In the genomic region with DNA sequence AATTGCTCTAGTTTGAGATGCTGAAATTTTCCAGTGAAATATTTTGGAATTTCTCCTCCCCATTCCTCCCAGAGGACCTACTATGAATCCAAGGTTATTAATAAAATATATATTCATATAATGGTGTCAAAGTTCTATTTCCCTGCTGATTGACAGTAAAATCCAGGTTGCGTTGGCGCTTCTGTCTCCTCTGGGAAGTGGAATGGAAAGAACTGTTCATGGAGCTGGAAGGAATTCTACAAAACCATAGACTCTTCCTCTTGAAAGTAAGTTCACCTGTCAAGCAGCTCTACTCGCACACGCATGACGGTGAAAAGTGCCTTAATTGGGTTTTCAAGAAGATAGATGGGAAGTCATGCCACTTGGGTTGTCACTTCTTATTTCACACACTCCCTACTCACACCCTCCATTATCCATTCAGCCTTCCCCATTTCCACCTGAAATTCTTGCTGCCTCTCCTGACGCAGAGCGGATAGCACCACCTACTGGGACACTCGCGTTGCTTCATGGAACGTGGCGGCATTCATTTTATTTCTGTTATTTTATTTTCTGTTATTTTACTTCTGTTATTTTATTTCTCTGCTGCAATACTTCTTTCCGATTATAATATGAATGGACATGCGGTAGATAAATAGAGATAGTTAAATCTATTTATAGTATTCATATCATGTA, we compare ENCODE assay signal across 9 cellular contexts.
DNase-seq lines count a peak whose midpoint lies in the region; ATAC-seq, FAIRE-seq and TF ChIP-seq lines count a peak whose summit lies in the region.
"Had no signal": no experiment of that assay in that cellular context is flagged by ENCODE, and none has a peak within 500 bp of the region (broad histone marks: within the 10 kb centered on the region; RNA-seq: fewer than 3 reads in every experiment).

No MANE protein-coding gene starts in this region.

- TF ChIP-seq CTCF in Caco-2 (IDR thresholded peaks at IDR 0.05; ENCODE audit: insufficient read depth in 1 of 2, low read depth in 1 of 2, low read length in 1 of 2, severe bottlenecking in 1 of 2, unreplicated experiment in 1 of 2) (peak; percentile 42 to 46), astrocyte (IDR thresholded peaks at IDR 0.05; ENCODE audit: insufficient read depth, low read depth, low read length) (peak; percentile 46)

- no peak overlapping the region for H3K4me2 ChIP-seq in astrocyte (ENCODE audit: low read length)

- H2AFZ ChIP-seq in astrocyte (ENCODE audit: low read depth, low read length), result no peak overlapping the region

- H3K4me3 ChIP-seq in Caco-2 (ENCODE audit: low read depth, low read length) (no peak overlapping the region), astrocyte (ENCODE audit: insufficient read depth, low read depth, low read length) (no peak overlapping the region)

- H4K20me1 ChIP-seq in astrocyte (ENCODE audit: insufficient read depth, low read length), result no peaks in the 10 kb centered on the region

- H3K4me3 Mint-ChIP-seq in Caco-2 (ENCODE audit: unreplicated experiment), result no peak overlapping the region
- H3K4me3 Mint-ChIP-seq in astrocyte (ENCODE audit: unreplicated experiment), result no peak overlapping the region
- H3K4me3 Mint-ChIP-seq: stimulated activated naive B cell treated with anti-CD40 and anti-IgM and Interleukin-4, amounts not matched to agents 10 μg/mL and 1 μg/mL and 100 μg/mL, for 72 hours had no signal

- H3K27me3 Mint-ChIP-seq in Caco-2 (ENCODE audit: insufficient read depth, unreplicated experiment), result peaks cover 3% of the 10 kb centered on the region
- peaks cover 2% of the 10 kb centered on the region for H3K27me3 Mint-ChIP-seq in astrocyte (ENCODE audit: low read depth, unreplicated experiment)
- H3K27me3 Mint-ChIP-seq: stimulated activated naive B cell treated with anti-CD40 and anti-IgM and Interleukin-4, amounts not matched to agents 10 μg/mL and 1 μg/mL and 100 μg/mL, for 72 hours had no signal

- no TSS peak for BruUV-seq in Caco-2 (replicated peaks; lab: Mats Ljungman, UMichigan)

- H3K27ac Mint-ChIP-seq in Caco-2 (ENCODE audit: unreplicated experiment) (no peak overlapping the region), astrocyte (ENCODE audit: unreplicated experiment) (no peak overlapping the region)
- H3K27ac Mint-ChIP-seq: stimulated activated naive B cell treated with anti-CD40 and anti-IgM and Interleukin-4, amounts not matched to agents 10 μg/mL and 1 μg/mL and 100 μg/mL, for 72 hours had no signal

- H3K27ac ChIP-seq in astrocyte (ENCODE audit: low read depth, low read length), result no peak overlapping the region

- H3K79me2 ChIP-seq in astrocyte (ENCODE audit: insufficient read depth, low read length), result no peaks in the 10 kb centered on the region

- H3K4me1 Mint-ChIP-seq in Caco-2 (ENCODE audit: low read depth, unreplicated experiment) (no peaks in the 10 kb centered on the region), astrocyte (ENCODE audit: low read depth, unreplicated experiment) (no peaks in the 10 kb centered on the region)
- H3K4me1 Mint-ChIP-seq: stimulated activated naive B cell treated with anti-CD40 and anti-IgM and Interleukin-4, amounts not matched to agents 10 μg/mL and 1 μg/mL and 100 μg/mL, for 72 hours had no signal

- H3K36me3 ChIP-seq in Caco-2 (ENCODE audit: control insufficient read depth, insufficient read depth, low read length), result no peaks in the 10 kb centered on the region
- H3K36me3 ChIP-seq in astrocyte (ENCODE audit: insufficient read depth, low read length), result no peaks in the 10 kb centered on the region

- DNase-seq in Caco-2 (peak in 1 of 2 experiments; percentile 30), HK-2 (ENCODE audit: unreplicated experiment) (peak; percentile 5), astrocyte (ENCODE audit: low read depth) (no peak), medulla oblongata (ENCODE audit: extremely low spot score) (peak; percentile 13), ecto neural progenitor cell (ENCODE audit: low spot score) (no peak), NCI-H2029 treated with DMSO at 0.1 percent for 48 hours (lab: John Stamatoyannopoulos, UW) (no peak)
- DNase-seq: stimulated activated naive B cell treated with anti-CD40 and anti-IgM and Interleukin-4, amounts not matched to agents 10 μg/mL and 1 μg/mL and 100 μg/mL, for 72 hours had no signal

- H3K9me3 Mint-ChIP-seq in Caco-2 (ENCODE audit: unreplicated experiment) (no peaks in the 10 kb centered on the region), astrocyte (ENCODE audit: unreplicated experiment) (no peaks in the 10 kb centered on the region)
- H3K9me3 Mint-ChIP-seq: stimulated activated naive B cell treated with anti-CD40 and anti-IgM and Interleukin-4, amounts not matched to agents 10 μg/mL and 1 μg/mL and 100 μg/mL, for 72 hours had no signal

- H3K27me3 ChIP-seq in Caco-2 (replicated peaks; ENCODE audit: control insufficient read depth, insufficient read depth, low read length), result no peaks in the 10 kb centered on the region
- H3K27me3 ChIP-seq in astrocyte (ENCODE audit: insufficient read depth, low read length), result no peaks in the 10 kb centered on the region

- ATAC-seq in HG02884 (IDR thresholded peaks at IDR 0.05; ENCODE audit: unreplicated experiment) (no peak), GM18870 (IDR thresholded peaks at IDR 0.05; ENCODE audit: unreplicated experiment) (no peak)
- ATAC-seq: stimulated activated naive B cell treated with anti-CD40 and anti-IgM and Interleukin-4, amounts not matched to agents 10 μg/mL and 1 μg/mL and 100 μg/mL, for 72 hours had no signal

- H3K9ac ChIP-seq in astrocyte (ENCODE audit: low read length), result no peak overlapping the region

- intact Hi-C loops in Caco-2 (cut with micrococcal nuclease; ENCODE audit: unreplicated experiment), result loop anchor here (1.0 to 5.0 kb wide), 2 partner anchors 196 to 420 kb away; no protein-coding TSS in a partner anchor

- no peaks in the 10 kb centered on the region for H3K36me3 Mint-ChIP-seq in Caco-2 (ENCODE audit: insufficient read depth, unreplicated experiment)
- no peaks in the 10 kb centered on the region for H3K36me3 Mint-ChIP-seq in astrocyte (ENCODE audit: low read depth, unreplicated experiment)
- H3K36me3 Mint-ChIP-seq: stimulated activated naive B cell treated with anti-CD40 and anti-IgM and Interleukin-4, amounts not matched to agents 10 μg/mL and 1 μg/mL and 100 μg/mL, for 72 hours had no signal

- no peaks in the 10 kb centered on the region for H3K9me3 ChIP-seq in Caco-2
- H3K9me3 ChIP-seq in astrocyte (ENCODE audit: insufficient read depth, low read depth, low read length), result no peaks in the 10 kb centered on the region

- FAIRE-seq in astrocyte (lab: Jason Lieb, UNC), result no peak

- CTCF ChIA-PET in Caco-2 (lab: Charles Lee), result no interaction called here

- POLR2A ChIA-PET in Caco-2 (lab: Charles Lee), result no interaction called here

- H3K4me1 ChIP-seq in Caco-2, result no peaks in the 10 kb centered on the region
- no peaks in the 10 kb centered on the region for H3K4me1 ChIP-seq in astrocyte (ENCODE audit: insufficient read depth, low read length)

Comparison
In these comparisons a context has a peak if more than half of its experiments do, and no peak if none do; other contexts are left out.
1. DNase-seq: peak in HK-2 (single experiment) and medulla oblongata (single experiment); none in astrocyte (single experiment), ecto neural progenitor cell (single experiment) and NCI-H2029 treated with DMSO at 0.1 percent for 48 hours (single experiment).